Comparison of ENCODE assay signal across 25 cellular contexts in genomic region chr2:97979894-97980293, GRCh38. TPM values are rescaled to one million over a fixed set of nuclear protein-coding genes. Genes with fewer than 3 reads are reported as not detected.
DNase-seq lines count a peak whose midpoint lies in the region; ATAC-seq and TF ChIP-seq lines count a peak whose summit lies in the region.
"Had no signal": no experiment of that assay in that cellular context is flagged by ENCODE, and none has a peak within 500 bp of the region (broad histone marks: within the 10 kb centered on the region; RNA-seq: fewer than 3 reads in every experiment).

No MANE protein-coding gene starts in this region.

- peaks cover 26% of the 10 kb centered on the region for H3K4me1 Mint-ChIP-seq in dendritic cell treated with granulocyte-macrophage colony-stimulating factor and Interleukin-4, amounts not matched to agents 40 ng/mL and 50 ng/mL, for 4 days (ENCODE audit: low read depth)
- H3K4me1 Mint-ChIP-seq in natural killer cell = peaks cover 47 to 67% of the 10 kb centered on the region in 2 donors

- no peaks in the 10 kb centered on the region for H3K27me3 ChIP-seq in esophagus squamous epithelium
- H3K27me3 ChIP-seq: BLaER1, MG63 had no signal

- TF ChIP-seq CTCF in natural killer cell (IDR thresholded peaks at IDR 0.05) (no peak), esophagus squamous epithelium (IDR thresholded peaks at IDR 0.05) (no peak)

- peaks cover 15% of the 10 kb centered on the region for H3K9me3 Mint-ChIP-seq in dendritic cell treated with granulocyte-macrophage colony-stimulating factor and Interleukin-4, amounts not matched to agents 40 ng/mL and 50 ng/mL, for 4 days
- H3K9me3 Mint-ChIP-seq in natural killer cell = peaks cover 0 to 2% of the 10 kb centered on the region in 2 donors

- no peak overlapping the region for H3K4me3 Mint-ChIP-seq in dendritic cell treated with granulocyte-macrophage colony-stimulating factor and Interleukin-4, amounts not matched to agents 40 ng/mL and 50 ng/mL, for 4 days
- no peak overlapping the region for H3K4me3 Mint-ChIP-seq in natural killer cell
- H3K4me3 Mint-ChIP-seq: CD4-positive, alpha-beta T cell had no signal

- no peaks in the 10 kb centered on the region for H3K4me1 ChIP-seq in esophagus squamous epithelium
- H3K4me1 ChIP-seq: BLaER1 had no signal

- H3K27me3 Mint-ChIP-seq in dendritic cell treated with granulocyte-macrophage colony-stimulating factor and Interleukin-4, amounts not matched to agents 40 ng/mL and 50 ng/mL, for 4 days = no peaks in the 10 kb centered on the region
- no peaks in the 10 kb centered on the region for H3K27me3 Mint-ChIP-seq in natural killer cell (ENCODE audit: low read depth in 2 of 2)
- H3K27me3 Mint-ChIP-seq: CD4-positive, alpha-beta T cell had no signal

- H3K27ac ChIP-seq in esophagus squamous epithelium = no peak overlapping the region
- H3K27ac ChIP-seq: BLaER1, RWPE1 had no signal

- H3K4me3 ChIP-seq in esophagus squamous epithelium = no peak overlapping the region
- H3K4me3 ChIP-seq: BLaER1, MG63 had no signal

- WGBS in esophagus squamous epithelium, 2 donors = 79 to 83% methylated on average over 2 of the region's 2 CpGs

- H3K27ac Mint-ChIP-seq in dendritic cell treated with granulocyte-macrophage colony-stimulating factor and Interleukin-4, amounts not matched to agents 40 ng/mL and 50 ng/mL, for 4 days = peak overlapping the region; percentile 79
- H3K27ac Mint-ChIP-seq in natural killer cell = peak overlapping the region; percentile 3 to 16
- H3K27ac Mint-ChIP-seq: CD4-positive, alpha-beta T cell had no signal

- peaks cover 38% of the 10 kb centered on the region for H3K36me3 Mint-ChIP-seq in dendritic cell treated with granulocyte-macrophage colony-stimulating factor and Interleukin-4, amounts not matched to agents 40 ng/mL and 50 ng/mL, for 4 days (ENCODE audit: low read depth)
- H3K36me3 Mint-ChIP-seq in natural killer cell = peaks cover 4% of the 10 kb centered on the region

- ATAC-seq in natural killer cell (peak in 1 of 3 donors; percentile 64), HG03469 (IDR thresholded peaks at IDR 0.05; ENCODE audit: unreplicated experiment) (no peak)
- ATAC-seq: Panc1 had no signal

- intact Hi-C loops in dendritic cell treated with granulocyte-macrophage colony-stimulating factor and Interleukin-4, amounts not matched to agents 40 ng/mL and 50 ng/mL, for 4 days (cut with micrococcal nuclease) = loop anchor here (10.0 kb wide), 1 partner anchor 45 kb away; no protein-coding TSS in a partner anchor
- intact Hi-C loops in natural killer cell (cut with micrococcal nuclease) = no loop called here
- intact Hi-C loops in esophagus squamous epithelium (cut with DNase I) = no loop called here

- peaks cover 0 to 11% (median 0%) of the 10 kb centered on the region in 3 donors for H3K9me3 ChIP-seq in esophagus squamous epithelium

- peak; percentile 4 for DNase-seq in NOMO-1 treated with DMSO at 0.1 percent for 48 hours (lab: John Stamatoyannopoulos, UW; ENCODE audit: unreplicated experiment)
- DNase-seq in NOMO-1 treated with dmso at 0.1 percent for 144 hours (lab: John Stamatoyannopoulos, UW; ENCODE audit: unreplicated experiment) = no peak
- DNase-seq in natural killer cell = no peak
- DNase-seq in esophagus squamous epithelium (lab: John Stamatoyannopoulos, UW) = no peak
- no peak for DNase-seq in DMS79 treated with DMSO at 0.1 percent for 48 hours (lab: John Stamatoyannopoulos, UW)
- DNase-seq in SKM-1 (lab: John Stamatoyannopoulos, UW; ENCODE audit: unreplicated experiment) = no peak
- DNase-seq: 8988T; ACHN; CD4-positive, alpha-beta T cell; HCEC 1CT; IMR-90; KG1; MG63; NCI-H1092 treated with DMSO at 0.1 percent for 48 hours; NCI-H1436; NCI-H187; NCI-H2171 treated with DMSO at 0.1 percent for 48 hours; NCI-H524; NCI-H748 treated with DMSO at 0.1 percent for 48 hours; SHP77 had no signal

- no peak for TF ChIP-seq POLR2A in esophagus squamous epithelium (IDR thresholded peaks at IDR 0.05)

- peaks cover 0 to 9% (median 0%) of the 10 kb centered on the region in 3 donors for H3K36me3 ChIP-seq in esophagus squamous epithelium

RNA-seq across cellular contexts. Expression of gene TMEM131, which starts 15.9 kb away (rescaled TPM):
- 10 to 100 TPM; 44.8 to 72.1 (median 67.1) TPM for total RNA-seq in natural killer cell
- 10 to 100 TPM; 24.2 to 36.4 (median 28.1) TPM for total RNA-seq in esophagus squamous epithelium
